8 cellular contexts compared by ENCODE assay signal in genomic region chr6:163416640-163417253, GRCh38. TPM values are rescaled to one million over a fixed set of nuclear protein-coding genes. Genes with fewer than 3 reads are reported as not detected.
A peak's percentile ranks its signal among the peaks of the same experiment; 100 is the strongest.
DNase-seq lines count a peak whose midpoint lies in the region; ATAC-seq, FAIRE-seq and TF ChIP-seq lines count a peak whose summit lies in the region.

No MANE protein-coding gene starts in this region.

- no peaks in the 10 kb centered on the region for H3F3A ChIP-seq in PC-3 (ENCODE audit: low read length, unreplicated experiment)

- H3K27ac ChIP-seq in PC-3 (ENCODE audit: low read length): peak overlapping the region; percentile 58
- no peak overlapping the region for H3K27ac ChIP-seq in iPS DF 6.9 (ENCODE audit: low read length)
- H3K27ac ChIP-seq in sigmoid colon: peak overlapping the region; percentile 92 to 100 (median 99)

- TF ChIP-seq EP300 in sigmoid colon (IDR thresholded peaks at IDR 0.05): no peak

- H3K36me3 ChIP-seq in BE2C (no peaks in the 10 kb centered on the region), PC-3 (ENCODE audit: low read depth, low read length) (no peaks in the 10 kb centered on the region), iPS DF 6.9 (ENCODE audit: control insufficient read depth, insufficient read depth, low read length) (peaks cover 2% of the 10 kb centered on the region; the same call in 1 of the 2 replicates), sigmoid colon (no peaks in the 10 kb centered on the region)

- no peaks in the 10 kb centered on the region for H3K9me2 ChIP-seq in PC-3 (replicated peaks; ENCODE audit: low read length)

- peak overlapping the region; percentile 84 for H3K4me2 ChIP-seq in PC-3 (ENCODE audit: low read length)

- TF ChIP-seq POLR2A in sigmoid colon (IDR thresholded peaks at IDR 0.05): no peak

- intact Hi-C loops in PC-3 (cut with micrococcal nuclease): loop anchor here (1.0 to 10.0 kb wide), 3 partner anchors 107 to 562 kb away; no protein-coding TSS in a partner anchor
- intact Hi-C loops in sigmoid colon (cut with DNase I): loop anchor here (2.0 to 10.0 kb wide), 3 partner anchors 236 to 562 kb away; no protein-coding TSS in a partner anchor

- TF ChIP-seq CTCF in BE2C (IDR thresholded peaks at IDR 0.05; ENCODE audit: low read depth, low read length) (peak; percentile 64), PC-3 (conservative IDR thresholded peaks at IDR 0.05; ENCODE audit: low read depth, low read length) (peak; percentile 69), sigmoid colon (IDR thresholded peaks at IDR 0.05) (peak in 3 of 4 experiments; percentile 46 to 62 (median 49))

- H3K79me2 ChIP-seq in PC-3 (ENCODE audit: low read length): peaks cover 82% of the 10 kb centered on the region

- POLR2A ChIA-PET in PC-3 (lab: Charles Lee; ENCODE audit: unreplicated experiment): no interaction called here

- no peaks in the 10 kb centered on the region for H3K9me3 ChIP-seq in BE2C
- H3K9me3 ChIP-seq in PC-3 (ENCODE audit: low read length): no peaks in the 10 kb centered on the region
- no peaks in the 10 kb centered on the region for H3K9me3 ChIP-seq in iPS DF 6.9 (ENCODE audit: control insufficient read depth, insufficient read depth, low read length)
- no peaks in the 10 kb centered on the region for H3K9me3 ChIP-seq in sigmoid colon

- H4K20me1 ChIP-seq in PC-3 (ENCODE audit: low read length): peaks cover 44% of the 10 kb centered on the region

- no peaks in the 10 kb centered on the region for H3K27me3 ChIP-seq in BE2C
- H3K27me3 ChIP-seq in PC-3 (ENCODE audit: low read length): no peaks in the 10 kb centered on the region
- no peaks in the 10 kb centered on the region for H3K27me3 ChIP-seq in iPS DF 6.9 (ENCODE audit: control insufficient read depth, insufficient read depth, low read length)
- no peaks in the 10 kb centered on the region for H3K27me3 ChIP-seq in sigmoid colon

- peak overlapping the region; percentile 91 for H3K9ac ChIP-seq in PC-3 (ENCODE audit: low read length)

- H2AFZ ChIP-seq in PC-3 (ENCODE audit: low read length): no peak overlapping the region

- WGBS in iPS DF 6.9 (ENCODE audit: insufficient coverage, insufficient read length): no CpG with 5 or more reads among the region's 10 CpGs
- 3 to 6% methylated on average over 10 of the region's 10 CpGs for WGBS in sigmoid colon, 2 donors

- H3K4me1 ChIP-seq in BE2C (no peaks in the 10 kb centered on the region; the same call in 1 of the 2 replicates), PC-3 (ENCODE audit: insufficient read depth, low read length) (peaks cover 38% of the 10 kb centered on the region), iPS DF 6.9 (ENCODE audit: control insufficient read depth, insufficient read depth, low read length) (no peaks in the 10 kb centered on the region; the same call in 1 of the 2 replicates), sigmoid colon (peaks cover 0 to 56% (median 42%) of the 10 kb centered on the region in 4 donors)

- CTCF ChIA-PET in PC-3 (lab: Charles Lee): no interaction called here

- H3K4me3 ChIP-seq in BE2C (ENCODE audit: low read depth, low read length) (peak overlapping the region; percentile 75), PC-3 (ENCODE audit: low read length) (peak overlapping the region; percentile 88), iPS DF 6.9 (ENCODE audit: low read length) (peak overlapping the region; percentile 99; the same call in 1 of the 2 replicates), sigmoid colon (peak overlapping the region; percentile 75 to 100 (median 96))

- peak; percentile 73 for FAIRE-seq in GM18507 (lab: Jason Lieb, UNC)

- DNase-seq in BE2C (peak; percentile 54), GM18507 (ENCODE audit: extremely low spot score, insufficient read length, low read depth) (no peak), PC-3 (peak; percentile 83), astrocyte of the hippocampus (ENCODE audit: low read depth, low spot score) (peak; percentile 88), iPS DF 6.9 (ENCODE audit: low read depth, low spot score) (no peak), sigmoid colon (peak; percentile 71)

- no TSS peak for BruUV-seq in PC-3 (replicated peaks; lab: Mats Ljungman, UMichigan)

- no peak for ATAC-seq in PC-3
- no peak for ATAC-seq in HG02973 (IDR thresholded peaks at IDR 0.05; ENCODE audit: unreplicated experiment)
- no peak for ATAC-seq in HG03108 (IDR thresholded peaks at IDR 0.05; ENCODE audit: unreplicated experiment)

RNA-seq across cellular contexts. Expression of gene QKI, which starts 2.2 kb away (rescaled TPM):
- polyA plus RNA-seq in BE2C (2012; ENCODE audit: insufficient read depth, insufficient read length, low read depth): 42.1 TPM
- total RNA-seq in PC-3 (2014; rRNA removed): 64.3 and 87.7 TPM in 2 replicates
- 100 to 1,000 TPM; 139 to 146 (median 142) TPM for total RNA-seq in sigmoid colon
- 10 to 100 TPM in 2 of 3 donors, 1 to 10 TPM in 1; 9.2 to 19.2 (median 14.4) TPM for polyA plus RNA-seq in sigmoid colon

Comparison
In these comparisons a context has a peak if more than half of its experiments do, and no peak if none do; other contexts are left out.
1. DNase-seq: peak in BE2C (single experiment), PC-3 (single experiment), astrocyte of the hippocampus (single experiment) and sigmoid colon (single experiment); none in GM18507 (single experiment) and iPS DF 6.9 (single experiment).
2. Peak in every context shown above with its lines, with median percentiles within 50 percentile points of each other: H3K4me3 ChIP-seq and CTCF ChIP-seq.